8 cellular contexts compared by ENCODE assay signal in the genomic region with DNA sequence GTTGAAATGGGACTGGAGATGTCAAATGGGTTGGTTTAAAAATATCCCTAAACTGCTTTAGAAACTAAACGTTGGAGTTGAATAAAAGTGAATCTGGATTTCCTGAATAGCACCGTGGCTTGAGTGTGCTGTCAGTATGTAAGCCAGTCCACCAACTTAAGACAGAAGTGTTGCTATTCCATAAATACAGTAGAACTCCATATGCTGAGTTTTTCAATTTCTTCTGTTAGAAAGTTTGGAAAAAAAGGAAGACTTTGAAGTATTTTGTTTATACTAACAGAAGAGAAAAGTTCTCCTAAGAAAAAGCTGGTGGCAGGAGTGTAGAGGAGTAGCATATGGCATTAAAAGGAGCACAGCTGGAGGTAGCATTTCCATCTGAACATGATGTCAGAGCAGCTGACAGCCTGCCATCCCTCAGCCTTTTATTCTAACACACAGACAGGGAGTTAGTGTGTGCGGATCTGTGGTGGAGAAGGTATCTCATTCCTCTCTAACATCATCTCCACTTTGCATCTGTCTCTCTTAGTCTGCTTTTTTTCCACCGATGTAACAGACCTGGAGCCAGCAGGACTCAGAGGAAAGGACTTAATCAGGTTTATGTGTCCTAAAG. TPM values are rescaled to one million over a fixed set of nuclear protein-coding genes. Genes with fewer than 3 reads are reported as not detected.
DNase-seq lines count a peak whose midpoint lies in the region; ATAC-seq, FAIRE-seq and TF ChIP-seq lines count a peak whose summit lies in the region.

A gene (plus strand): TSS at position 449 of the 610 bp plus-strand sequence. CDS start 149 bp downstream, at position 598.

- peak in 3 of 56 donors; percentile 4 to 14 (median 6) for TF ChIP-seq CTCF in dorsolateral prefrontal cortex (IDR thresholded peaks at IDR 0.05 in 54 of 56, conservative IDR thresholded peaks at IDR 0.05 in 2 of 56; ENCODE audit: low read depth in 1 of 56, partially characterized antibody in 56 of 56)
- no peak for TF ChIP-seq CTCF in lower lobe of right lung (IDR thresholded peaks at IDR 0.05)

- peak; percentile 60 for FAIRE-seq in RCC 7860 (lab: Jason Lieb, UNC)

- peak within 1 kb of the TSS; percentile 61 to 80 (median 72) for H3K4me3 ChIP-seq in BLaER1 treated with 17β-estradiol and CSF1 and Interleukin-3, amounts not matched to agents 10 nM and 100 nM
- peak within 1 kb of the TSS; percentile 55 to 98 (median 78) for H3K4me3 ChIP-seq in dorsolateral prefrontal cortex
- H3K4me3 ChIP-seq in lower lobe of right lung = peak within 1 kb of the TSS; percentile 75
- H3K4me3 ChIP-seq in thymus (ENCODE audit: low read length) = peak within 1 kb of the TSS; percentile 90

- intact Hi-C loops in dorsolateral prefrontal cortex (cut with DNase I) = loop anchor here (2.0 to 5.0 kb wide), 4 partner anchors 106 to 200 kb away; a partner anchor contains a TSS
- intact Hi-C loops in lower lobe of right lung (cut with DNase I) = no loop called here

- DNase-seq in HT-29 (ENCODE audit: low spot score) (no peak), RCC 7860 (ENCODE audit: low spot score) (peak; percentile 47), dorsolateral prefrontal cortex (peak in 7 of 10 donors; percentile 57 to 80 (median 64)), lower lobe of right lung (no peak)

- H3K9me3 ChIP-seq in BLaER1 treated with 17β-estradiol and CSF1 and Interleukin-3, amounts not matched to agents 10 nM and 100 nM (replicated peaks in 1 of 11) = no peaks in the 10 kb centered on the region
- H3K9me3 ChIP-seq in lower lobe of right lung (no peaks in the 10 kb centered on the region), thymus (ENCODE audit: control insufficient read depth) (no peaks in the 10 kb centered on the region)

- TF ChIP-seq POLR2A in GM18505 (IDR thresholded peaks at IDR 0.05; ENCODE audit: borderline replicate concordance, extremely low read depth, insufficient read depth, insufficient read length) = no peak

- peak within 1 kb of the TSS; percentile 26 to 91 (median 84); a peak in 21 of 22 replicates for H3K27ac ChIP-seq in BLaER1 treated with 17β-estradiol and CSF1 and Interleukin-3, amounts not matched to agents 10 nM and 100 nM
- H3K27ac ChIP-seq in dorsolateral prefrontal cortex = peak within 1 kb of the TSS; percentile 72 to 99 (median 95)
- peak within 1 kb of the TSS; percentile 79 for H3K27ac ChIP-seq in lower lobe of right lung
- peak within 1 kb of the TSS; percentile 98 for H3K27ac ChIP-seq in thymus (ENCODE audit: low read depth)

- H3K9ac ChIP-seq in BLaER1 treated with 17β-estradiol and CSF1 and Interleukin-3, amounts not matched to agents 10 nM and 100 nM = peak within 1 kb of the TSS; percentile 71 to 89 (median 86); a peak in 21 of 22 replicates

- peaks cover 22 to 28% (median 25%) of the 10 kb centered on the region in 11 experiments for H3K36me3 ChIP-seq in BLaER1 treated with 17β-estradiol and CSF1 and Interleukin-3, amounts not matched to agents 10 nM and 100 nM
- H3K36me3 ChIP-seq in lower lobe of right lung (peaks cover 21% of the 10 kb centered on the region), thymus (ENCODE audit: control insufficient read depth, insufficient read depth) (peaks cover 23% of the 10 kb centered on the region)

- no peaks in the 10 kb centered on the region for H3K27me3 ChIP-seq in BLaER1 treated with 17β-estradiol and CSF1 and Interleukin-3, amounts not matched to agents 10 nM and 100 nM
- H3K27me3 ChIP-seq in dorsolateral prefrontal cortex (no peaks in the 10 kb centered on the region), lower lobe of right lung (ENCODE audit: low read depth) (no peaks in the 10 kb centered on the region), thymus (ENCODE audit: control insufficient read depth, insufficient read depth) (no peaks in the 10 kb centered on the region)

- peak within 1 kb of the TSS; percentile 83 to 98 (median 93) for H3K4me2 ChIP-seq in BLaER1 treated with 17β-estradiol and CSF1 and Interleukin-3, amounts not matched to agents 10 nM and 100 nM

- peaks cover 32 to 65% (median 58%) of the 10 kb centered on the region in 11 experiments; a peak in 20 of 22 replicates for H4K20me1 ChIP-seq in BLaER1 treated with 17β-estradiol and CSF1 and Interleukin-3, amounts not matched to agents 10 nM and 100 nM

- H3K4me1 ChIP-seq in BLaER1 treated with 17β-estradiol and CSF1 and Interleukin-3, amounts not matched to agents 10 nM and 100 nM = peaks cover 49 to 61% (median 53%) of the 10 kb centered on the region in 10 experiments
- H3K4me1 ChIP-seq in lower lobe of right lung (peaks cover 30% of the 10 kb centered on the region), thymus (ENCODE audit: control insufficient read depth, insufficient read depth, low read length) (peaks cover 12% of the 10 kb centered on the region)

- ATAC-seq in lower lobe of right lung (no peak), GM18505 (IDR thresholded peaks at IDR 0.05; ENCODE audit: unreplicated experiment) (no peak), HG03432 (IDR thresholded peaks at IDR 0.05; ENCODE audit: unreplicated experiment) (no peak)

- WGBS in thymus = 11% methylated on average over 4 of the region's 4 CpGs

RNA-seq across cellular contexts. Expression of the gene that starts here (rescaled TPM):
- 10.7 and 11.0 TPM in 2 replicates for total RNA-seq in HT-29 (2014; rRNA removed; shearing (Covaris generic))
- total RNA-seq in dorsolateral prefrontal cortex (100 to 1,000 TPM in 64 of 120 experiments, 10 to 100 TPM in 56; 44.0 to 166 (median 102) TPM), lower lobe of right lung (21.3 TPM)
- 47.3 TPM for polyA plus RNA-seq in thymus

Comparison
In these comparisons a context has a peak if more than half of its experiments do, and no peak if none do; other contexts are left out.
1. DNase-seq: peak in RCC 7860 (single experiment) and dorsolateral prefrontal cortex (7 of 10); none in HT-29 (single experiment) and lower lobe of right lung (single experiment).
2. Peak in every context shown above with its lines, with median percentiles within 50 percentile points of each other: H3K27ac ChIP-seq and H3K4me3 ChIP-seq.